Comparison of ENCODE assay signal across 1 cellular context in the genomic region with DNA sequence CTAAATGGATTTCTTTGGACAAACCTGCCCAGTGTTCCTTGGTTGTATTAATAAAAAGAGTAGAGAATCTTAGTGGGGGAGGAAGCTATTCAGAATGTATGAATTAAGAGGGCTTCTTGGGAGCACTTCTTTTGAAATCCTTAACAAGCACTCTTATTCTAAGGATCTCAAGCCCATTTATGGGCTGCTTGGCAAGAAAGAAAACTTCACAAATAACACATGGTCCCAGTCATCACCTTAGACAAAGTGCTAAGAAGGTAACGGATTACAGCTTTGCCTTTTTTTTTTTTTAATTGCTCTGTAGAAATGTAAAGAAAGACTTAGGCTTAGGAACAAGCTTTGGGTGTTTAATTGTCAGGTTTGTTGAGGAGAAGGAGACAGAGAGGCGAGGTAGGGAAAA.
TF ChIP-seq lines count a peak whose summit lies in the region.

No MANE protein-coding gene starts in this region.

TF ChIP-seq in WTC11, 78 proteins besides CTCF, POLR2A, EP300 and RAD21 (continued from another document):
- TF ChIP-seq, protein P1, sequence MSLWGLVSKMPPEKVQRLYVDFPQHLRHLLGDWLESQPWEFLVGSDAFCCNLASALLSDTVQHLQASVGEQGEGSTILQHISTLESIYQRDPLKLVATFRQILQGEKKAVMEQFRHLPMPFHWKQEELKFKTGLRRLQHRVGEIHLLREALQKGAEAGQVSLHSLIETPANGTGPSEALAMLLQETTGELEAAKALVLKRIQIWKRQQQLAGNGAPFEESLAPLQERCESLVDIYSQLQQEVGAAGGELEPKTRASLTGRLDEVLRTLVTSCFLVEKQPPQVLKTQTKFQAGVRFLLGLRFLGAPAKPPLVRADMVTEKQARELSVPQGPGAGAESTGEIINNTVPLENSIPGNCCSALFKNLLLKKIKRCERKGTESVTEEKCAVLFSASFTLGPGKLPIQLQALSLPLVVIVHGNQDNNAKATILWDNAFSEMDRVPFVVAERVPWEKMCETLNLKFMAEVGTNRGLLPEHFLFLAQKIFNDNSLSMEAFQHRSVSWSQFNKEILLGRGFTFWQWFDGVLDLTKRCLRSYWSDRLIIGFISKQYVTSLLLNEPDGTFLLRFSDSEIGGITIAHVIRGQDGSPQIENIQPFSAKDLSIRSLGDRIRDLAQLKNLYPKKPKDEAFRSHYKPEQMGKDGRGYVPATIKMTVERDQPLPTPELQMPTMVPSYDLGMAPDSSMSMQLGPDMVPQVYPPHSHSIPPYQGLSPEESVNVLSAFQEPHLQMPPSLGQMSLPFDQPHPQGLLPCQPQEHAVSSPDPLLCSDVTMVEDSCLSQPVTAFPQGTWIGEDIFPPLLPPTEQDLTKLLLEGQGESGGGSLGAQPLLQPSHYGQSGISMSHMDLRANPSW (CRISPR knock-in tag; conservative IDR thresholded peaks at IDR 0.05; ENCODE audit: low read depth) = no peak
- TF ChIP-seq ZNF263 (CRISPR knock-in tag; IDR thresholded peaks at IDR 0.05; ENCODE audit: low read depth) = no peak
